ENCODE assay signal across 10 cellular contexts in the genomic region with DNA sequence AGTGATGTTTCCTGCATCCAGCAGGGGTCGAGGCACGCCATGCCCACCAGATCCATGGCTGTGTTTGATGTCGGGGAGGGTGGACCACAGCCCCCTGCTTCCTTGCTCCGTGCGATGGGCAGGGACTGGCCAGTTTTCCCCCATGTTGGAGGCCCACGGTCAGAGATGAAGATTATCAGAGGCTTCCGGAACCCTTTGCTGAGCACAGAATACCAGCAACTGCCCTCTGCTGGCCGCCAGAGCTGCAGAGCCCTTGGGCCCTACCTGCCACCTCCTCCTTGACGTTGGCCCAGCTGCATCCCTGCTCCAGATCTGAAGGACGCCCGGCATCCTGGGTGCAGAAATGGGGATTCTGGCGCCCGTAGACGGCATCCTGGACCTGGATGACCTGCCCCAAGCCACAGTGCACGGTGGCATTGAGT. TPM values are rescaled to one million over a fixed set of nuclear protein-coding genes. Genes with fewer than 3 reads are reported as not detected.
DNase-seq lines count a peak whose midpoint lies in the region; ATAC-seq and TF ChIP-seq lines count a peak whose summit lies in the region.
"Had no signal": no experiment of that assay in that cellular context is flagged by ENCODE, and none has a peak within 500 bp of the region (broad histone marks: within the 10 kb centered on the region; RNA-seq: fewer than 3 reads in every experiment).

No MANE protein-coding gene starts in this region.

- H3K27me3 ChIP-seq in PC-3 (ENCODE audit: low read length) (no peaks in the 10 kb centered on the region), fibroblast of lung (ENCODE audit: control insufficient read depth, insufficient read depth, low read length) (peaks cover 3% of the 10 kb centered on the region), smooth muscle cell (ENCODE audit: low read depth) (no peaks in the 10 kb centered on the region)

- WGBS in smooth muscle cell (ENCODE audit: low lambda C conversion rate) = 58% methylated on average over 15 of the region's 15 CpGs

- H3K36me3 ChIP-seq in PC-3 (ENCODE audit: low read depth, low read length) (no peaks in the 10 kb centered on the region), fibroblast of lung (ENCODE audit: control insufficient read depth, insufficient read depth, low read length) (no peaks in the 10 kb centered on the region), smooth muscle cell (ENCODE audit: low read depth) (no peaks in the 10 kb centered on the region)

- CTCF ChIA-PET in activated naive CD4-positive, alpha-beta T cell treated with anti-CD3 and anti-CD28 coated beads for 36 hours (lab: Charles Lee) = interaction anchor here (1.1 kb wide), 1 partner anchor 10 kb away, joined by 6 read pairs; no protein-coding TSS in a partner anchor
- CTCF ChIA-PET in PC-3 (lab: Charles Lee) = interaction anchor here (0.5 kb wide), 1 partner anchor 73 kb away, joined by 5 read pairs; no protein-coding TSS in a partner anchor

- H3K9me3 ChIP-seq in PC-3 (ENCODE audit: low read length) = no peaks in the 10 kb centered on the region
- H3K9me3 ChIP-seq in fibroblast of lung (ENCODE audit: control insufficient read depth, insufficient read depth, low read depth, low read length) = no peaks in the 10 kb centered on the region
- H3K9me3 ChIP-seq in smooth muscle cell (replicated peaks; ENCODE audit: low read depth) = no peaks in the 10 kb centered on the region

- ATAC-seq in PC-3 = peak; percentile 22; the same call in 1 of the 2 replicates

- no peak overlapping the region for H3K9ac ChIP-seq in PC-3 (ENCODE audit: low read length)
- no peak overlapping the region for H3K9ac ChIP-seq in fibroblast of lung (ENCODE audit: insufficient read depth, low read length)
- no peak overlapping the region for H3K9ac ChIP-seq in smooth muscle cell (ENCODE audit: low read depth)

- H3K27ac Mint-ChIP-seq in activated naive CD4-positive, alpha-beta T cell treated with anti-CD3 and anti-CD28 coated beads for 36 hours = no peak overlapping the region
- H3K27ac Mint-ChIP-seq: CD4-positive, alpha-beta T cell had no signal

- H3K4me1 ChIP-seq in PC-3 (ENCODE audit: insufficient read depth, low read length) (no peaks in the 10 kb centered on the region), fibroblast of lung (ENCODE audit: control insufficient read depth, extremely low read depth, insufficient read depth, low read length) (no peaks in the 10 kb centered on the region), smooth muscle cell (ENCODE audit: low read depth) (peaks cover 5% of the 10 kb centered on the region)

- no peaks in the 10 kb centered on the region for H4K20me1 ChIP-seq in PC-3 (ENCODE audit: low read length)
- no peaks in the 10 kb centered on the region for H4K20me1 ChIP-seq in fibroblast of lung (ENCODE audit: control insufficient read depth, extremely low read depth, insufficient read depth, low read length)
- H4K20me1 ChIP-seq in smooth muscle cell (ENCODE audit: low read depth) = no peaks in the 10 kb centered on the region

- H3F3A ChIP-seq in PC-3 (ENCODE audit: low read length, unreplicated experiment) (no peaks in the 10 kb centered on the region), smooth muscle cell (ENCODE audit: low read depth) (no peaks in the 10 kb centered on the region)

- TF ChIP-seq CTCF in PC-3 (conservative IDR thresholded peaks at IDR 0.05; ENCODE audit: low read depth, low read length) (peak; percentile 68), fibroblast of lung (conservative IDR thresholded peaks at IDR 0.05 in 1 of 2, IDR thresholded peaks at IDR 0.05 in 1 of 2; ENCODE audit: low read depth in 1 of 2, low read length in 2 of 2) (peak; percentile 30 to 45), smooth muscle cell (IDR thresholded peaks at IDR 0.05; ENCODE audit: borderline replicate concordance, insufficient read depth, poor library complexity, severe bottlenecking) (peak; percentile 38)

- H3K4me3 ChIP-seq in PC-3 (ENCODE audit: low read length) (no peak overlapping the region), fibroblast of lung (replicated peaks in 1 of 4; ENCODE audit: control extremely low read depth in 1 of 4, insufficient read depth in 1 of 4, low read depth in 3 of 4, low read length in 4 of 4) (no peak overlapping the region), smooth muscle cell (no peak overlapping the region)

- H3K79me2 ChIP-seq in PC-3 (ENCODE audit: low read length) (no peaks in the 10 kb centered on the region), fibroblast of lung (ENCODE audit: control insufficient read depth, insufficient read depth, low read length) (no peaks in the 10 kb centered on the region), smooth muscle cell (ENCODE audit: low read depth) (no peaks in the 10 kb centered on the region)

- no peaks in the 10 kb centered on the region for H3K36me3 Mint-ChIP-seq in activated naive CD4-positive, alpha-beta T cell treated with anti-CD3 and anti-CD28 coated beads for 36 hours (ENCODE audit: low read depth)

- POLR2A ChIA-PET in PC-3 (lab: Charles Lee; ENCODE audit: unreplicated experiment) = no interaction called here

- intact Hi-C loops in activated naive CD4-positive, alpha-beta T cell treated with anti-CD3 and anti-CD28 coated beads for 36 hours (cut with micrococcal nuclease) = no loop called here
- intact Hi-C loops in PC-3 (cut with micrococcal nuclease) = no loop called here

- no TSS peak for BruUV-seq in PC-3 (replicated peaks; lab: Mats Ljungman, UMichigan)

- H2AFZ ChIP-seq in PC-3 (ENCODE audit: low read length) (no peak overlapping the region), fibroblast of lung (ENCODE audit: low read length) (no peak overlapping the region), smooth muscle cell (ENCODE audit: low read depth) (no peak overlapping the region)

- no peak overlapping the region for H3K4me2 ChIP-seq in PC-3 (ENCODE audit: low read length)
- H3K4me2 ChIP-seq in fibroblast of lung (ENCODE audit: extremely low read depth, insufficient read depth, low read length) = no peak overlapping the region
- H3K4me2 ChIP-seq in smooth muscle cell = no peak overlapping the region

- H3K4me3 Mint-ChIP-seq in activated naive CD4-positive, alpha-beta T cell treated with anti-CD3 and anti-CD28 coated beads for 36 hours = no peak overlapping the region
- H3K4me3 Mint-ChIP-seq: CD4-positive, alpha-beta T cell had no signal

- peaks cover 11% of the 10 kb centered on the region for H3K27me3 Mint-ChIP-seq in activated naive CD4-positive, alpha-beta T cell treated with anti-CD3 and anti-CD28 coated beads for 36 hours (ENCODE audit: low read depth)

- peak; percentile 7 for DNase-seq in activated naive CD4-positive, alpha-beta T cell treated with anti-CD3 and anti-CD28 coated beads for 36 hours
- DNase-seq in activated naive CD4-positive, alpha-beta T cell (lab: John Stamatoyannopoulos, UW) = no peak
- DNase-seq in PC-3 = peak; percentile 27
- peak in 1 of 2 donors; percentile 13 for DNase-seq in fibroblast of lung (ENCODE audit: low read depth in 2 of 2)
- no peak for DNase-seq in smooth muscle cell (lab: John Stamatoyannopoulos, UW; ENCODE audit: unreplicated experiment)
- DNase-seq in activated effector memory CD4-positive, alpha-beta T cell treated with anti-CD3 and anti-CD28 coated beads, Interleukin-2, amount 50 U/mL, for 16 hours = no peak
- DNase-seq in OCI-M2 (lab: John Stamatoyannopoulos, UW; ENCODE audit: unreplicated experiment) = no peak
- no peak for DNase-seq in NCI-H524 treated with DMSO at 0.1 percent for 48 hours (lab: John Stamatoyannopoulos, UW)
- DNase-seq: activated CD8-positive, alpha-beta memory T cell treated with anti-CD3 and anti-CD28 coated beads, Interleukin-2, amount 50 U/mL, for 4 hours; CD4-positive, alpha-beta T cell had no signal

- H3K9me2 ChIP-seq in PC-3 (replicated peaks; ENCODE audit: low read length) = no peaks in the 10 kb centered on the region

- H3K9me3 Mint-ChIP-seq in activated naive CD4-positive, alpha-beta T cell treated with anti-CD3 and anti-CD28 coated beads for 36 hours = no peaks in the 10 kb centered on the region
- H3K9me3 Mint-ChIP-seq: CD4-positive, alpha-beta T cell had no signal

- H3K27ac ChIP-seq in PC-3 (ENCODE audit: low read length) (no peak overlapping the region), fibroblast of lung (ENCODE audit: insufficient read depth, low read length) (no peak overlapping the region), smooth muscle cell (ENCODE audit: low read depth) (no peak overlapping the region)

- no peaks in the 10 kb centered on the region for H3K4me1 Mint-ChIP-seq in activated naive CD4-positive, alpha-beta T cell treated with anti-CD3 and anti-CD28 coated beads for 36 hours (ENCODE audit: low read depth)

RNA-seq across cellular contexts. Expression of gene BCO1, which starts 23.7 kb away (rescaled TPM):
- not detected for total RNA-seq in activated naive CD4-positive, alpha-beta T cell treated with anti-CD3 and anti-CD28 coated beads for 36 hours
- total RNA-seq in PC-3 (2014; rRNA removed) = not detected in 2 replicates
- under 0.01 and 0.26 TPM in 2 replicates for total RNA-seq in fibroblast of lung
- polyA plus RNA-seq in fibroblast of lung = 0.05 and 0.10 TPM in 2 replicates
- not detected in 2 replicates for polyA plus RNA-seq in fibroblast of lung (2012)
- polyA minus RNA-seq in fibroblast of lung (ENCODE audit: low replicate concordance) = not detected in 2 replicates
- not detected in 2 replicates for total RNA-seq in smooth muscle cell
- polyA plus RNA-seq in smooth muscle cell = not detected in 2 replicates
- total RNA-seq: CD4-positive, alpha-beta T cell had no signal

Comparison
In these comparisons a context has a peak if more than half of its experiments do, and no peak if none do; other contexts are left out.
1. DNase-seq: peak in activated naive CD4-positive, alpha-beta T cell treated with anti-CD3 and anti-CD28 coated beads for 36 hours (single experiment) and PC-3 (single experiment); none in activated naive CD4-positive, alpha-beta T cell (0 of 4), smooth muscle cell (single experiment), activated effector memory CD4-positive, alpha-beta T cell treated with anti-CD3 and anti-CD28 coated beads, Interleukin-2, amount 50 U/mL, for 16 hours (single experiment), OCI-M2 (single experiment) and NCI-H524 treated with DMSO at 0.1 percent for 48 hours (single experiment).
2. Peak in every context shown above with its lines, with median percentiles within 50 percentile points of each other: CTCF ChIP-seq.